In genomic region chr3:159031280-159031679, GRCh38 we compare ENCODE assay signal across 9 cellular contexts. TPM values are rescaled to one million over a fixed set of nuclear protein-coding genes. Genes with fewer than 3 reads are reported as not detected.
"Had no signal": no experiment of that assay in that cellular context is flagged by ENCODE, and none has a peak within 500 bp of the region (broad histone marks: within the 10 kb centered on the region; RNA-seq: fewer than 3 reads in every experiment).

No MANE protein-coding gene starts in this region.

- H2AFZ ChIP-seq: GM23248, GM23338 had no signal

- H3K27ac ChIP-seq: GM23248 had no signal

- H3K4me1 Mint-ChIP-seq: GM23338, H9 had no signal

- H3K27ac Mint-ChIP-seq: GM23338, H9, HFFc6 had no signal

- DNase-seq: GM23248, GOT3, H7, H9, HCEC 1CT, HFFc6 had no signal

- H3K4me3 Mint-ChIP-seq: GM23338, H9, HFFc6 had no signal

- H3K4me3 ChIP-seq: GM23248, GM23338, HAP-1 had no signal

- H3K4me1 ChIP-seq: HAP-1 had no signal

- H3K9me3 ChIP-seq: HAP-1 had no signal

- H3K36me3 ChIP-seq: HAP-1 had no signal

- H3K9me3 Mint-ChIP-seq: GM23338 had no signal

RNA-seq across cellular contexts. Expression of gene IQCJ, which starts 37.8 kb away (rescaled TPM):
- total RNA-seq: GM23248, GM23338, H1, H7, H9, HFFc6 had no signal
